11 cellular contexts compared by ENCODE assay signal in the genomic region with DNA sequence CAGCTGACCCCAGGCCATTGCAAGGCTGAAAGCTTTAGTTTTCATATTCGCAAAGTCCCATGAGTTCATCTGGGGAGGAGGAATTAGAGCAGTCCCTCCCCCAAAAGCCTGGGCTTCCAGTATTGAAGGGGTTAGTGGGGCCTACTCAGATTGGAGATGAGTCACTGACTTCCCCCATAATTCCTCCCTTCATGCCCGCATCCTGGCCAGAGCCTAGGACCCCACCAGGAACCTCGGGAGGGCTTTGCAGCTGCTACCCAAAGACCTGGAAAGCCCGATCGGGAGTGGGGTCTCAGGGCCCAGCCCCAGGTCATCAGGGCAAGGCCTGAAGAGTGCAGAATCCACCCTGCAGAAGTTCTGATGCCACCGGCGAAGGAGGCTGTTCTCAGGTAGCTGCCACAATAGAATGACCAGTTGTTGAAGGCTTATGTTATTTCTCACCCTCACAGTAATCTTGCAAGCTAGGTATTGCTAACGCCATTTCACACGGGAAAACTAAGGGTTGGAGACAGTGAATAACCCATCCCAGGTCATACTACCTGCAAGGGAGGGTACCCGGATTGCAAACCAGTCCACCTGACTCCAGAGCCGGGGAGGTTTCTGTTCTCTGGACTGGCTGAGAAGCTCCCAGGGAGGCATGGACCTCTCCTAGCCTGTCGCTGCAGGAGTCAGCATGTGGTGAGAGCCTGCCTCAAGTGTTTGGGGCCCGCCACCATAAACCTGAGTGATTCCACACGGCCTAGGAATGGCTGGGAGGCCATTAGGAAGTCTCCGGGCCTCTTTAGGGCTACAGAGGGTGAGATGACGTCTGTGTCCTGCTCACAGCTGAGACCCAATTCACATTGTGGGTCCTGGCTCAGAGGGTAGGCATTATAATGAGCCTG. TPM values are rescaled to one million over a fixed set of nuclear protein-coding genes. Genes with fewer than 3 reads are reported as not detected.
A peak's percentile ranks its signal among the peaks of the same experiment; 100 is the strongest.
DNase-seq lines count a peak whose midpoint lies in the region; ATAC-seq and TF ChIP-seq lines count a peak whose summit lies in the region.
"Had no signal": no experiment of that assay in that cellular context is flagged by ENCODE, and none has a peak within 500 bp of the region (broad histone marks: within the 10 kb centered on the region; RNA-seq: fewer than 3 reads in every experiment).

No MANE protein-coding gene starts in this region.

- intact Hi-C loops in CD4-positive, alpha-beta memory T cell (cut with micrococcal nuclease) = no loop called here
- intact Hi-C loops in HCT116 (cut with micrococcal nuclease) = no loop called here

- no peaks in the 10 kb centered on the region for H3K36me3 Mint-ChIP-seq in CD4-positive, alpha-beta memory T cell
- H3K36me3 Mint-ChIP-seq: IgD-negative memory B cell had no signal

- no peaks in the 10 kb centered on the region for H3K27me3 ChIP-seq in CD4-positive, alpha-beta memory T cell (ENCODE audit: insufficient read depth, low read length)
- H3K27me3 ChIP-seq in HCT116 (ENCODE audit: insufficient read depth, low read length) = no peaks in the 10 kb centered on the region
- no peaks in the 10 kb centered on the region for H3K27me3 ChIP-seq in rectal smooth muscle tissue (ENCODE audit: control insufficient read depth, insufficient read depth, low read length)

- peaks cover 24 to 63% (median 46%) of the 10 kb centered on the region in 4 donors for H3K4me1 Mint-ChIP-seq in CD4-positive, alpha-beta memory T cell

- H3K4me2 ChIP-seq in HCT116 (ENCODE audit: low read length) = peak overlapping the region; percentile 95; the same call in 1 of the 2 replicates

- H3K4me3 ChIP-seq in CD4-positive, alpha-beta memory T cell (ENCODE audit: low read length in 2 of 2) = no peak overlapping the region
- no peak overlapping the region for H3K4me3 ChIP-seq in HCT116 (replicated peaks in 1 of 2; ENCODE audit: low read depth in 1 of 2, low read length in 2 of 2)
- H3K4me3 ChIP-seq in coronary artery = no peak overlapping the region
- H3K4me3 ChIP-seq in rectal smooth muscle tissue (ENCODE audit: low read length) = no peak overlapping the region

- TF ChIP-seq POLR2A in HCT116 (IDR thresholded peaks at IDR 0.05; ENCODE audit: borderline replicate concordance, extremely low read depth, insufficient read depth, insufficient read length) = no peak

- H3K9me2 ChIP-seq in HCT116 (ENCODE audit: insufficient read depth) = no peaks in the 10 kb centered on the region

- TF ChIP-seq RAD21 in HCT116 (IDR thresholded peaks at IDR 0.05; ENCODE audit: low read depth) = no peak

- no peak for TF ChIP-seq CTCF in HCT116 (IDR thresholded peaks at IDR 0.05 in 2 of 3, conservative IDR thresholded peaks at IDR 0.05 in 1 of 3; ENCODE audit: borderline replicate concordance in 1 of 3, insufficient read depth in 1 of 3, low read depth in 2 of 3, low read length in 2 of 3)
- no peak for TF ChIP-seq CTCF in coronary artery (IDR thresholded peaks at IDR 0.05)

- H3K27ac ChIP-seq in CD4-positive, alpha-beta memory T cell (ENCODE audit: low read depth, low read length) = peak overlapping the region; percentile 54
- H3K27ac ChIP-seq in HCT116 (ENCODE audit: low read depth, low read length) (no peak overlapping the region), coronary artery (peak overlapping the region; percentile 94 to 96), rectal smooth muscle tissue (ENCODE audit: low read depth, low read length) (peak overlapping the region; percentile 93)

- no peak for DNase-seq in CD4-positive, alpha-beta memory T cell
- no peak for DNase-seq in HCT116 (ENCODE audit: low read depth, low spot score)
- no peak for DNase-seq in coronary artery (ENCODE audit: low spot score)
- DNase-seq in NCI-H1048 (lab: John Stamatoyannopoulos, UW) = no peak
- DNase-seq in NK-92 treated with Interleukin-12 subunit alpha and Interleukin-12 subunit beta, amount 100 ng/mL, for 24 hours (lab: John Stamatoyannopoulos, UW) = no peak
- DNase-seq: activated CD4-positive, CD25-positive, alpha-beta regulatory T cell; DMS 273 treated with DMSO at 0.1 percent for 48 hours; erythroblast had no signal

- peaks cover 0 to 1% (median 0%) of the 10 kb centered on the region in 8 donors for H3K9me3 Mint-ChIP-seq in CD4-positive, alpha-beta memory T cell
- H3K9me3 Mint-ChIP-seq: IgD-negative memory B cell had no signal

- H3K27ac Mint-ChIP-seq in CD4-positive, alpha-beta memory T cell = peak overlapping the region; percentile 39 to 93 (median 89)

- H3K27me3 Mint-ChIP-seq in CD4-positive, alpha-beta memory T cell = no peaks in the 10 kb centered on the region

- H4K20me1 ChIP-seq in HCT116 (ENCODE audit: insufficient read depth) = no peaks in the 10 kb centered on the region

- no peaks in the 10 kb centered on the region for H3K79me2 ChIP-seq in HCT116 (ENCODE audit: insufficient read depth, low read length)

- no peak for ATAC-seq in HCT116
- no peak for ATAC-seq in HG03571 (IDR thresholded peaks at IDR 0.05; ENCODE audit: unreplicated experiment)

- POLR2A ChIA-PET in CD4-positive, alpha-beta memory T cell (lab: Charles Lee; ENCODE audit: partially characterized antibody) = interaction anchor here (0.8 to 17.7 kb wide), 5 partner anchors 7 to 123 kb away, joined by 3 to 320 read pairs (median 3); a partner anchor contains a TSS
- POLR2A ChIA-PET in HCT116 (lab: Charles Lee) = no interaction called here

- BruUV-seq in HCT116 (replicated peaks; lab: Mats Ljungman, UMichigan) = no TSS peak

- no peaks in the 10 kb centered on the region for H3K9me3 ChIP-seq in CD4-positive, alpha-beta memory T cell (ENCODE audit: control insufficient read depth in 1 of 2, low read length in 2 of 2)
- H3K9me3 ChIP-seq in HCT116 (ENCODE audit: control insufficient read depth in 1 of 2, insufficient read depth in 1 of 2, low read depth in 1 of 2, low read length in 2 of 2) = no peaks in the 10 kb centered on the region

- H3K9ac ChIP-seq in HCT116 (ENCODE audit: low read length) = no peak overlapping the region
- no peak overlapping the region for H3K9ac ChIP-seq in rectal smooth muscle tissue (ENCODE audit: low read length)

- H3K4me3 Mint-ChIP-seq in CD4-positive, alpha-beta memory T cell = peak overlapping the region in 2 of 8 donors; percentile 5 to 20

- peaks cover 64% of the 10 kb centered on the region for H3K4me1 ChIP-seq in CD4-positive, alpha-beta memory T cell (ENCODE audit: insufficient read depth, low read length)
- peaks cover 12 to 31% of the 10 kb centered on the region in 2 experiments for H3K4me1 ChIP-seq in HCT116 (ENCODE audit: control insufficient read depth in 1 of 2, insufficient read depth in 2 of 2, low read length in 2 of 2)
- peaks cover 45% of the 10 kb centered on the region for H3K4me1 ChIP-seq in rectal smooth muscle tissue (ENCODE audit: control insufficient read depth, insufficient read depth, low read length)

- no peaks in the 10 kb centered on the region for H3K36me3 ChIP-seq in CD4-positive, alpha-beta memory T cell (ENCODE audit: insufficient read depth, low read length)
- H3K36me3 ChIP-seq in HCT116 (ENCODE audit: control insufficient read depth in 1 of 2, insufficient read depth in 2 of 2, low read length in 2 of 2) = no peaks in the 10 kb centered on the region
- no peaks in the 10 kb centered on the region for H3K36me3 ChIP-seq in rectal smooth muscle tissue (ENCODE audit: control insufficient read depth, insufficient read depth, low read length)

- RAD21 ChIA-PET in HCT116 (lab: Charles Lee; ENCODE audit: low non-redundant PET in 1 of 2, low total read pairs in 2 of 2, uncharacterized antibody in 2 of 2, unreplicated experiment in 2 of 2) = no interaction called here

- H2AFZ ChIP-seq in HCT116 (ENCODE audit: low read depth, low read length, poor library complexity, severe bottlenecking) = no peak overlapping the region

- CTCF ChIA-PET in CD4-positive, alpha-beta memory T cell (lab: Charles Lee; ENCODE audit: partially characterized antibody) = interaction anchor here (1.3 to 15.1 kb wide), 3 partner anchors 9 to 24 kb away, joined by 6 to 169 read pairs (median 57); a partner anchor contains a TSS
- CTCF ChIA-PET in HCT116 (lab: Charles Lee) = no interaction called here

TF ChIP-seq in HCT116, 20 proteins besides CTCF, POLR2A, EP300 and RAD21 (continues in another document):
- TF ChIP-seq ELF1 (IDR thresholded peaks at IDR 0.05; ENCODE audit: borderline replicate concordance, low read depth) = no peak
- TF ChIP-seq FOSL1 (IDR thresholded peaks at IDR 0.05; ENCODE audit: low read depth) = no peak
- TF ChIP-seq CBX3 (IDR thresholded peaks at IDR 0.05; ENCODE audit: low read depth) = no peak
- TF ChIP-seq, protein P1, sequence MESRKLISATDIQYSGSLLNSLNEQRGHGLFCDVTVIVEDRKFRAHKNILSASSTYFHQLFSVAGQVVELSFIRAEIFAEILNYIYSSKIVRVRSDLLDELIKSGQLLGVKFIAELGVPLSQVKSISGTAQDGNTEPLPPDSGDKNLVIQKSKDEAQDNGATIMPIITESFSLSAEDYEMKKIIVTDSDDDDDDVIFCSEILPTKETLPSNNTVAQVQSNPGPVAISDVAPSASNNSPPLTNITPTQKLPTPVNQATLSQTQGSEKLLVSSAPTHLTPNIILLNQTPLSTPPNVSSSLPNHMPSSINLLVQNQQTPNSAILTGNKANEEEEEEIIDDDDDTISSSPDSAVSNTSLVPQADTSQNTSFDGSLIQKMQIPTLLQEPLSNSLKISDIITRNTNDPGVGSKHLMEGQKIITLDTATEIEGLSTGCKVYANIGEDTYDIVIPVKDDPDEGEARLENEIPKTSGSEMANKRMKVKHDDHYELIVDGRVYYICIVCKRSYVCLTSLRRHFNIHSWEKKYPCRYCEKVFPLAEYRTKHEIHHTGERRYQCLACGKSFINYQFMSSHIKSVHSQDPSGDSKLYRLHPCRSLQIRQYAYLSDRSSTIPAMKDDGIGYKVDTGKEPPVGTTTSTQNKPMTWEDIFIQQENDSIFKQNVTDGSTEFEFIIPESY (IDR thresholded peaks at IDR 0.05; ENCODE audit: extremely low read depth, insufficient replicate concordance, low read length) = no peak
- no peak for TF ChIP-seq YY1 (IDR thresholded peaks at IDR 0.05; ENCODE audit: extremely low read depth, insufficient replicate concordance, low read depth, low read length)
- TF ChIP-seq JUND (IDR thresholded peaks at IDR 0.05) = no peak
- no peak for TF ChIP-seq SIN3A (IDR thresholded peaks at IDR 0.05; ENCODE audit: low read depth)
- no peak for TF ChIP-seq ZFX (IDR thresholded peaks at IDR 0.05)
- TF ChIP-seq, protein P2, sequence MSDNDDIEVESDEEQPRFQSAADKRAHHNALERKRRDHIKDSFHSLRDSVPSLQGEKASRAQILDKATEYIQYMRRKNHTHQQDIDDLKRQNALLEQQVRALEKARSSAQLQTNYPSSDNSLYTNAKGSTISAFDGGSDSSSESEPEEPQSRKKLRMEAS (IDR thresholded peaks at IDR 0.05) = no peak

RNA-seq across cellular contexts. Expression of a gene that starts 5.8 kb away (rescaled TPM):
- total RNA-seq in CD4-positive, alpha-beta memory T cell = 10 to 100 TPM; 80.0 to 83.8 TPM
- 10 to 100 TPM; 31.4 to 69.6 TPM for polyA plus RNA-seq in CD4-positive, alpha-beta memory T cell
- total RNA-seq in HCT116 (2021; ENCODE audit: unreplicated experiment) = 8.2 TPM
- polyA plus RNA-seq in HCT116 (2012) = 6.2 and 7.5 TPM in 2 replicates

RNA-seq across cellular contexts. Expression of a gene that starts 25.6 kb away (rescaled TPM):
- total RNA-seq in CD4-positive, alpha-beta memory T cell = under 1 TPM in 1 of 2 experiments, not detected in 1; 0.22 TPM
- polyA plus RNA-seq in CD4-positive, alpha-beta memory T cell = not detected
- not detected for total RNA-seq in HCT116 (2021; ENCODE audit: unreplicated experiment)
- 0.09 and 0.10 TPM in 2 replicates for polyA plus RNA-seq in HCT116 (2012)
- polyA plus RNA-seq: IgD-negative memory B cell had no signal
